ENCODE assay signal across 29 cellular contexts in the genomic region with DNA sequence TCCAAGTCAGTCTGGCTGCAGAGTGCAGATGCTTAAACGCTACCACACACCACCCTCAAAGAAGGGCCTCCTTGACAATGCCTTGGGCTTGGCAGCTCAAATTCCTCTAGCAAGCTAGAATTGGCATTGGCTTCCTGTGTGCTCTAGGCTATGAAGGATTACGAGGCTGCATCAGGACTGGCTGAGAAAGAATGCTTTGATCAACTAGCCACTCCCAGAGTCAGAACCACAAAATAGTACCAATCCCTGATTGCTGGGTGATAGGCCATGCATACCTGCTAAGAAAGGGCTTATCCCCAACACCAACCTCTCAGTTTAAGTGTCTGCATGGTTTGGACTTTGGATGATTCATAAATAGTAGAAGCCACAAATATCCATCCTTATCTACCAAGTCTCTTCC.
DNase-seq lines count a peak whose midpoint lies in the region; ATAC-seq, FAIRE-seq and TF ChIP-seq lines count a peak whose summit lies in the region.
"Had no signal": no experiment of that assay in that cellular context is flagged by ENCODE, and none has a peak within 500 bp of the region (broad histone marks: within the 10 kb centered on the region; RNA-seq: fewer than 3 reads in every experiment).

No MANE protein-coding gene starts in this region.

- FAIRE-seq in bronchial epithelial cell (lab: Jason Lieb, UNC) = no peak
- FAIRE-seq: GM12891 had no signal

- peak; percentile 41 for DNase-seq in Daoy (ENCODE audit: low read depth)
- DNase-seq in M059J (ENCODE audit: low read depth) = peak; percentile 81
- DNase-seq in bronchial epithelial cell (ENCODE audit: low read depth) = peak; percentile 38
- peak; percentile 78 for DNase-seq in kidney tubule cell (ENCODE audit: low spot score)
- no peak for DNase-seq in NCI-H146 (lab: John Stamatoyannopoulos, UW)
- no peak for DNase-seq in stimulated activated CD4-positive, alpha-beta T cell treated with anti-CD3 and anti-CD28 coated beads, Interleukin-1b, Interleukin-23, amount 100 ng/mL, for 48 hours
- no peak for DNase-seq in hypothalamus (lab: John Stamatoyannopoulos, UW)
- DNase-seq: activated CD4-positive, alpha-beta T cell treated with anti-CD3 and anti-CD28 coated beads for 4 hours; activated gamma-delta T cell; activated T-cell treated with anti-CD3 and anti-CD28 coated beads, Interleukin-2, amount 50 U/mL, for 24 hours; C1 segment of cervical spinal cord; COR-L47; DND-41; dorsolateral prefrontal cortex; erythroblast; GM23248; heart left ventricle; IMR-90; left lung; naive B cell; NCI-H1092 treated with DMSO at 0.1 percent for 48 hours; NCI-H1930; NCI-H345; NCI-H774; nucleus accumbens; stimulated activated naive CD4-positive, alpha-beta T cell treated with Interleukin-2 at 50 U/mL for 16 hours had no signal

- TF ChIP-seq CTCF in bronchial epithelial cell (IDR thresholded peaks at IDR 0.05; ENCODE audit: insufficient read depth, low read length, severe bottlenecking) = no peak

- H3K27me3 ChIP-seq in bronchial epithelial cell (ENCODE audit: control insufficient read depth, insufficient read depth, low read length) = no peaks in the 10 kb centered on the region
- H3K27me3 ChIP-seq: dorsolateral prefrontal cortex, left lung had no signal

- H3K4me3 ChIP-seq in bronchial epithelial cell (ENCODE audit: low read depth, low read length) = no peak overlapping the region
- H3K4me3 ChIP-seq: dorsolateral prefrontal cortex, GM23248, heart left ventricle, left lung, prostate gland had no signal

- no peak for ATAC-seq in GM18873 (IDR thresholded peaks at IDR 0.05; ENCODE audit: low FRiP score, unreplicated experiment)
- ATAC-seq: heart left ventricle, left lung had no signal

- H3K36me3 ChIP-seq in bronchial epithelial cell (ENCODE audit: control insufficient read depth, insufficient read depth, low read length) = no peaks in the 10 kb centered on the region
- H3K36me3 ChIP-seq: heart left ventricle, left lung, prostate gland had no signal

Comparison
In these comparisons a context has a peak if more than half of its experiments do, and no peak if none do; other contexts are left out.
1. DNase-seq: peak in Daoy (single experiment), M059J (single experiment), bronchial epithelial cell (single experiment) and kidney tubule cell (single experiment); none in NCI-H146 (single experiment), stimulated activated CD4-positive, alpha-beta T cell treated with anti-CD3 and anti-CD28 coated beads, Interleukin-1b, Interleukin-23, amount 100 ng/mL, for 48 hours (single experiment) and hypothalamus (0 of 51).